17 cellular contexts compared by ENCODE assay signal in the genomic region with DNA sequence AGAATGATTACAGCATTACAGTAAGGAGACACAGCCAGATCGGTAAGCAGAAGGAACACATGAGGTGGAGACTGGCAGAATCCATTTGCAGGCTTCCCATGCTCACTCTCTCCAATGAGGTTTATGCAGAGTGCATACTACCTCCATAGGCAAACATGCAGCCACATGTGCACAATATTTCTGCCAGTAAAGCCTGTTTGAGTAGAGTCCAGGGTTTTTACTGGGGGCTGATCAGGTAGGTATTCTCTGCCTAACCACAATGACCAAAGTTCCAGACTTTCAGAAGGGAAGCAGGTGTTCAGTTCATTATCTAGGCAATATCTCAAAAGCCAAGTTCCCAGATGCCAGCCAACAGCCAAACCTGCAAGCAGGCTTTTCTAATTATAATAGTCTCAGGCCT. TPM values are rescaled to one million over a fixed set of nuclear protein-coding genes. Genes with fewer than 3 reads are reported as not detected.
DNase-seq lines count a peak whose midpoint lies in the region; ATAC-seq, FAIRE-seq and TF ChIP-seq lines count a peak whose summit lies in the region.
"Had no signal": no experiment of that assay in that cellular context is flagged by ENCODE, and none has a peak within 500 bp of the region (broad histone marks: within the 10 kb centered on the region; RNA-seq: fewer than 3 reads in every experiment).

No MANE protein-coding gene starts in this region.

- WGBS in SK-N-SH (ENCODE audit: low lambda C conversion rate), result 63% methylated on average over 1 of the region's 1 CpG
- WGBS in small intestine, 3 donors, result 14 to 46% (median 24%) methylated on average over 1 of the region's 1 CpG

- CTCF ChIA-PET in SK-N-SH (lab: Yijun Ruan, JAX) (interaction anchor here (1.2 kb wide), 1 partner anchor 10 kb away, joined by 3 read pairs; no protein-coding TSS in a partner anchor), Caco-2 (lab: Charles Lee) (no interaction called here)

- no peak overlapping the region for H2AFZ ChIP-seq in Loucy (ENCODE audit: low read length)
- H2AFZ ChIP-seq in SK-N-SH (ENCODE audit: low read depth), result no peak overlapping the region

- H3K9ac ChIP-seq in Loucy (ENCODE audit: low read depth, low read length, poor library complexity, severe bottlenecking), result peak overlapping the region; percentile 35
- no peak overlapping the region for H3K9ac ChIP-seq in SK-N-SH
- no peak overlapping the region for H3K9ac ChIP-seq in colonic mucosa (ENCODE audit: low read depth in 2 of 2, low read length in 2 of 2)

- H3K9me3 ChIP-seq in Loucy (ENCODE audit: insufficient read depth, low read depth, low read length) (peaks cover 6% of the 10 kb centered on the region; the same call in 1 of the 2 replicates), SK-N-SH (peaks cover 9% of the 10 kb centered on the region; the same call in 1 of the 2 replicates), small intestine (ENCODE audit: control insufficient read depth, low read depth) (no peaks in the 10 kb centered on the region), Caco-2 (no peaks in the 10 kb centered on the region), colonic mucosa (no peaks in the 10 kb centered on the region)

- peak overlapping the region in 1 of 2 experiments; percentile 93; a peak in 2 of 4 replicates for H3K27ac ChIP-seq in SK-N-SH (ENCODE audit: low read depth in 2 of 2, low read length in 1 of 2)
- no peak overlapping the region for H3K27ac ChIP-seq in small intestine (ENCODE audit: low read depth in 1 of 2, low read length in 1 of 2)
- H3K27ac ChIP-seq in colonic mucosa, result no peak overlapping the region
- H3K27ac ChIP-seq: SJCRH30 had no signal

- peaks cover 21% of the 10 kb centered on the region for H3K4me1 ChIP-seq in Loucy (ENCODE audit: insufficient read depth, low read length, poor library complexity, severe bottlenecking)
- H3K4me1 ChIP-seq in SK-N-SH (ENCODE audit: control insufficient read depth in 1 of 2, insufficient read depth in 2 of 2, low read depth in 1 of 2, low read length in 1 of 2), result peaks cover 0 to 12% of the 10 kb centered on the region in 2 experiments; a peak in 2 of 4 replicates
- H3K4me1 ChIP-seq in small intestine (ENCODE audit: control insufficient read depth in 2 of 2, insufficient read depth in 1 of 2, low read depth in 1 of 2, low read length in 1 of 2), result no peaks in the 10 kb centered on the region
- H3K4me1 ChIP-seq in Caco-2, result no peaks in the 10 kb centered on the region
- H3K4me1 ChIP-seq in colonic mucosa, result no peaks in the 10 kb centered on the region
- H3K4me1 ChIP-seq: SJCRH30 had no signal

- no peak for TF ChIP-seq RAD21 in SK-N-SH (IDR thresholded peaks at IDR 0.05; ENCODE audit: low read length)

- peaks cover 60% of the 10 kb centered on the region for H3K36me3 Mint-ChIP-seq in activated naive CD8-positive, alpha-beta T cell treated with anti-CD3 and anti-CD28 coated beads for 36 hours
- peaks cover 74% of the 10 kb centered on the region for H3K36me3 Mint-ChIP-seq in activated naive CD8-positive, alpha-beta T cell treated with anti-CD3 and anti-CD28 coated beads, Interleukin-2, amount 50 U/mL, for 24 hours (ENCODE audit: low read depth)
- peaks cover 54% of the 10 kb centered on the region for H3K36me3 Mint-ChIP-seq in Caco-2 (ENCODE audit: insufficient read depth, unreplicated experiment)

- peak overlapping the region; percentile 35 for H3K27ac Mint-ChIP-seq in activated naive CD8-positive, alpha-beta T cell treated with anti-CD3 and anti-CD28 coated beads for 36 hours
- no peak overlapping the region for H3K27ac Mint-ChIP-seq in activated naive CD8-positive, alpha-beta T cell treated with anti-CD3 and anti-CD28 coated beads, Interleukin-2, amount 50 U/mL, for 24 hours
- no peak overlapping the region for H3K27ac Mint-ChIP-seq in Caco-2 (ENCODE audit: unreplicated experiment)
- H3K27ac Mint-ChIP-seq: activated T-cell treated with anti-CD3 and anti-CD28 coated beads, Interleukin-2, amount 50 U/mL, for 72 hours; endodermal cell had no signal

- H3K9me2 ChIP-seq in Loucy (replicated peaks; ENCODE audit: low read depth, low read length) (no peaks in the 10 kb centered on the region), SK-N-SH (no peaks in the 10 kb centered on the region)

- no peaks in the 10 kb centered on the region for H3K27me3 Mint-ChIP-seq in activated naive CD8-positive, alpha-beta T cell treated with anti-CD3 and anti-CD28 coated beads for 36 hours
- no peaks in the 10 kb centered on the region for H3K27me3 Mint-ChIP-seq in activated naive CD8-positive, alpha-beta T cell treated with anti-CD3 and anti-CD28 coated beads, Interleukin-2, amount 50 U/mL, for 24 hours
- H3K27me3 Mint-ChIP-seq in Caco-2 (ENCODE audit: insufficient read depth, unreplicated experiment), result no peaks in the 10 kb centered on the region
- H3K27me3 Mint-ChIP-seq: central memory CD8-positive, alpha-beta T cell; naive thymus-derived CD4-positive, alpha-beta T cell had no signal

- no peak for FAIRE-seq in small intestine (lab: Jason Lieb, UNC)

- peaks cover 11% of the 10 kb centered on the region for H3K9me3 Mint-ChIP-seq in activated naive CD8-positive, alpha-beta T cell treated with anti-CD3 and anti-CD28 coated beads for 36 hours
- H3K9me3 Mint-ChIP-seq in activated naive CD8-positive, alpha-beta T cell treated with anti-CD3 and anti-CD28 coated beads, Interleukin-2, amount 50 U/mL, for 24 hours, result peaks cover 4% of the 10 kb centered on the region
- peaks cover 12% of the 10 kb centered on the region for H3K9me3 Mint-ChIP-seq in Caco-2 (ENCODE audit: unreplicated experiment)
- H3K9me3 Mint-ChIP-seq: central memory CD8-positive, alpha-beta T cell had no signal

- no TSS peak for BruUV-seq in Caco-2 (replicated peaks; lab: Mats Ljungman, UMichigan)

- H3K27me3 ChIP-seq in Loucy (ENCODE audit: insufficient read depth, low read length, poor library complexity, severe bottlenecking) (no peaks in the 10 kb centered on the region), SK-N-SH (ENCODE audit: insufficient read depth) (no peaks in the 10 kb centered on the region), small intestine (ENCODE audit: control insufficient read depth in 2 of 2, insufficient read depth in 2 of 2, low read length in 2 of 2) (no peaks in the 10 kb centered on the region), Caco-2 (replicated peaks; ENCODE audit: control insufficient read depth, insufficient read depth, low read length) (no peaks in the 10 kb centered on the region), colonic mucosa (no peaks in the 10 kb centered on the region)
- H3K27me3 ChIP-seq: SJCRH30 had no signal

- no peaks in the 10 kb centered on the region for H3K4me1 Mint-ChIP-seq in activated naive CD8-positive, alpha-beta T cell treated with anti-CD3 and anti-CD28 coated beads for 36 hours
- H3K4me1 Mint-ChIP-seq in activated naive CD8-positive, alpha-beta T cell treated with anti-CD3 and anti-CD28 coated beads, Interleukin-2, amount 50 U/mL, for 24 hours, result no peaks in the 10 kb centered on the region
- no peaks in the 10 kb centered on the region for H3K4me1 Mint-ChIP-seq in Caco-2 (ENCODE audit: low read depth, unreplicated experiment)
- H3K4me1 Mint-ChIP-seq: endodermal cell had no signal

- H3F3A ChIP-seq in Loucy (ENCODE audit: low read depth) (peaks cover 10% of the 10 kb centered on the region; the same call in 1 of the 2 replicates), SK-N-SH (replicated peaks; ENCODE audit: insufficient read depth) (peaks cover 6% of the 10 kb centered on the region)

- H3K79me2 ChIP-seq in Loucy (ENCODE audit: insufficient read depth, low read length) (no peaks in the 10 kb centered on the region), SK-N-SH (ENCODE audit: insufficient read depth) (no peaks in the 10 kb centered on the region)

- H3K4me3 ChIP-seq in Loucy (ENCODE audit: low read length, poor library complexity, severe bottlenecking) (peak overlapping the region; percentile 0), SK-N-SH (ENCODE audit: low read depth in 2 of 2, low read length in 1 of 2) (no peak overlapping the region), small intestine (ENCODE audit: low read depth in 1 of 2, low read length in 2 of 2) (no peak overlapping the region), Caco-2 (ENCODE audit: low read depth, low read length) (no peak overlapping the region), colonic mucosa (no peak overlapping the region)
- H3K4me3 ChIP-seq: SJCRH30 had no signal

- no peak for ATAC-seq in activated naive CD8-positive, alpha-beta T cell treated with anti-CD3 and anti-CD28 coated beads, Interleukin-2, amount 50 U/mL, for 24 hours
- ATAC-seq: activated T-cell treated with anti-CD3 and anti-CD28 coated beads, Interleukin-2, amount 50 U/mL, for 72 hours; naive thymus-derived CD4-positive, alpha-beta T cell had no signal

- H3K4me2 ChIP-seq in Loucy (ENCODE audit: low read depth, low read length, poor library complexity, severe bottlenecking) (peak overlapping the region; percentile 37), SK-N-SH (no peak overlapping the region)

- H3K36me3 ChIP-seq in Loucy (ENCODE audit: insufficient read depth, low read length) (peaks cover 61% of the 10 kb centered on the region), SK-N-SH (replicated peaks in 1 of 2; ENCODE audit: control insufficient read depth in 1 of 2, insufficient read depth in 2 of 2, low read length in 1 of 2) (peaks cover 47 to 67% of the 10 kb centered on the region in 2 experiments), small intestine (ENCODE audit: control insufficient read depth in 2 of 2, insufficient read depth in 2 of 2, low read length in 2 of 2) (peaks cover 0 to 6% of the 10 kb centered on the region in 2 donors), Caco-2 (ENCODE audit: control insufficient read depth, insufficient read depth, low read length) (peaks cover 4% of the 10 kb centered on the region; the same call in 1 of the 2 replicates), colonic mucosa (no peaks in the 10 kb centered on the region)

- TF ChIP-seq CTCF in Loucy (conservative IDR thresholded peaks at IDR 0.05; ENCODE audit: low read length), result no peak
- no peak for TF ChIP-seq CTCF in SK-N-SH (IDR thresholded peaks at IDR 0.05)
- no peak for TF ChIP-seq CTCF in Caco-2 (IDR thresholded peaks at IDR 0.05; ENCODE audit: insufficient read depth in 1 of 2, low read depth in 1 of 2, low read length in 1 of 2, severe bottlenecking in 1 of 2, unreplicated experiment in 1 of 2)
- no peak for TF ChIP-seq CTCF in colonic mucosa (IDR thresholded peaks at IDR 0.05)

- no peak overlapping the region for H3K4me3 Mint-ChIP-seq in activated naive CD8-positive, alpha-beta T cell treated with anti-CD3 and anti-CD28 coated beads for 36 hours
- no peak overlapping the region for H3K4me3 Mint-ChIP-seq in activated naive CD8-positive, alpha-beta T cell treated with anti-CD3 and anti-CD28 coated beads, Interleukin-2, amount 50 U/mL, for 24 hours
- no peak overlapping the region for H3K4me3 Mint-ChIP-seq in Caco-2 (ENCODE audit: unreplicated experiment)
- H3K4me3 Mint-ChIP-seq: activated T-cell treated with anti-CD3 and anti-CD28 coated beads, Interleukin-2, amount 50 U/mL, for 72 hours; central memory CD8-positive, alpha-beta T cell; endodermal cell; naive thymus-derived CD4-positive, alpha-beta T cell had no signal

- intact Hi-C loops in Caco-2 (cut with micrococcal nuclease; ENCODE audit: unreplicated experiment) (no loop called here), colonic mucosa (cut with DNase I) (no loop called here)

- POLR2A ChIA-PET in SK-N-SH (lab: Yijun Ruan, JAX) (no interaction called here), Caco-2 (lab: Charles Lee) (no interaction called here)

- no peak; a peak in 1 of 4 replicates for TF ChIP-seq EP300 in SK-N-SH (IDR thresholded peaks at IDR 0.05; ENCODE audit: borderline replicate concordance in 1 of 2, low read depth in 1 of 2, low read length in 1 of 2)

- DNase-seq in activated naive CD8-positive, alpha-beta T cell treated with anti-CD3 and anti-CD28 coated beads for 36 hours, result no peak
- DNase-seq in activated naive CD8-positive, alpha-beta T cell treated with anti-CD3 and anti-CD28 coated beads, Interleukin-2, amount 50 U/mL, for 24 hours, result no peak
- DNase-seq in SK-N-SH (peak; percentile 10), small intestine (peak; percentile 29), Caco-2 (no peak), colonic mucosa (no peak)
- DNase-seq in NK-92 treated with Interleukin-12 subunit alpha and Interleukin-12 subunit beta, amount 100 ng/mL, for 24 hours (lab: John Stamatoyannopoulos, UW), result no peak
- DNase-seq: ACHN; activated CD4-positive, alpha-beta T cell treated with anti-CD3 and anti-CD28 coated beads, Interleukin-2, amount 50 U/mL, for 1 hour; activated T-cell treated with anti-CD3 and anti-CD28 coated beads, Interleukin-2, amount 50 U/mL, for 72 hours; endodermal cell; naive thymus-derived CD4-positive, alpha-beta T cell; NCI-H2029 treated with DMSO at 0.1 percent for 48 hours; stimulated activated CD4-positive, alpha-beta T cell treated with anti-CD3 and anti-CD28 coated beads, Interleukin-12 subunit alpha, Interleukin-12 subunit beta, amount 100 ng/mL, for 4 hours had no signal

- H4K20me1 ChIP-seq in Loucy (ENCODE audit: insufficient read depth, low read length, poor library complexity, severe bottlenecking) (no peaks in the 10 kb centered on the region), SK-N-SH (ENCODE audit: insufficient read depth) (no peaks in the 10 kb centered on the region)

RNA-seq across cellular contexts. Expression of gene INTS13, which starts 31.1 kb away (rescaled TPM):
- 10 to 100 TPM; 82.7 to 86.9 TPM for total RNA-seq in activated naive CD8-positive, alpha-beta T cell treated with anti-CD3 and anti-CD28 coated beads for 36 hours
- 7.2 and 9.7 TPM in 2 replicates for polyA plus RNA-seq in SK-N-SH (2012; rRNA removed)
- polyA plus RNA-seq in SK-N-SH (2012; cell fraction: cytosol; rRNA removed), result 10.2 and 13.1 TPM in 2 replicates
- polyA plus RNA-seq in SK-N-SH (2012; cell fraction: nucleus; rRNA removed), result 5.1 and 10.0 TPM in 2 replicates
- polyA plus RNA-seq in small intestine, result 10 to 100 TPM; 14.6 to 19.2 (median 16.6) TPM
- 40.1 and 41.5 TPM in 2 replicates for total RNA-seq in Caco-2 (2022)
- total RNA-seq in colonic mucosa, result 10 to 100 TPM; 15.8 to 17.9 TPM

RNA-seq across cellular contexts. Expression of gene FGFR1OP2, which starts 31.6 kb away (rescaled TPM):
- 10 to 100 TPM; 49.8 to 53.5 TPM for total RNA-seq in activated naive CD8-positive, alpha-beta T cell treated with anti-CD3 and anti-CD28 coated beads for 36 hours
- polyA plus RNA-seq in SK-N-SH (2012; rRNA removed) (20.6 and 21.7 TPM in 2 replicates), small intestine (10 to 100 TPM; 21.7 to 25.3 (median 23.8) TPM)
- 23.5 and 31.0 TPM in 2 replicates for polyA plus RNA-seq in SK-N-SH (2012; cell fraction: cytosol; rRNA removed)
- polyA plus RNA-seq in SK-N-SH (2012; cell fraction: nucleus; rRNA removed), result 8.1 and 12.9 TPM in 2 replicates
- total RNA-seq in Caco-2 (2022) (77.9 and 86.9 TPM in 2 replicates), colonic mucosa (10 to 100 TPM; 26.4 to 31.1 TPM)

Comparison
In these comparisons a context has a peak if more than half of its experiments do, and no peak if none do; other contexts are left out.
1. DNase-seq: peak in SK-N-SH (single experiment) and small intestine (single experiment); none in activated naive CD8-positive, alpha-beta T cell treated with anti-CD3 and anti-CD28 coated beads for 36 hours (single experiment), activated naive CD8-positive, alpha-beta T cell treated with anti-CD3 and anti-CD28 coated beads, Interleukin-2, amount 50 U/mL, for 24 hours (single experiment), Caco-2 (0 of 2), colonic mucosa (single experiment) and NK-92 treated with Interleukin-12 subunit alpha and Interleukin-12 subunit beta, amount 100 ng/mL, for 24 hours (single experiment).